1 cellular context compared by ENCODE assay signal in the genomic region with DNA sequence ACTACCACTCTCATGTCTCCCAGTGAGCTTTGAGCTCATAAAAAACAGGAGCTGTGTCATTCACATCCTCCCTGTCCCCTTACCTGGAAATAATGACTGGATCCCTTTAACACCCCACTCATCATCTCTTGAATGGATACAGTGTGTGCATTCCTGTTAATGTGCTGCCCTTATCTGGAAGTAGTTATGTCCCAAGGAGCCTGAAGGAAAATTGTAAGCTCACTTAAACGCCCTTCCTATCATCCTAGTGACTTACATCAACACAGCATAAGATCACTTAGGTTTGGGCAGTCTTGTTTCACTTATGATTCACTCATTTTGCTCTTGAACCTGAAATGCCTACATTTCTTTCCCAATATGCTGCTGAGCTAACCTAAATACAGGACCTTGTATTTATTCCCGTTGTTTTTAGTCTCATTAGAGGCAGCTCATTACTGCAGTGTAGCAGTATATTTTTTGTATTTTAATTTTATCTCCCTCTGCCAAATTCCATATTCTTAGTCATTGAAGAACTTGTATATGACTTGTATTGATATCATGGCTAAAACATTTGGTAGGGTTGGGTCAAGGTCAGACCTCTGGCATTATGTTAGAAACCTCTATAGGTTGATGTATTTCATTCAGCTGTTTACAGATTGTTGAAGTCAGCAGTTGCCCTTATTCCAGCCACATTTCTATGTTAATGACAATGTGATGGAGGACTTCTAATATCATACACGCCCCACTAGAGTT.
TF ChIP-seq lines count a peak whose summit lies in the region.

No MANE protein-coding gene starts in this region.

TF ChIP-seq in H1, 55 proteins besides CTCF, POLR2A, EP300 and RAD21:
- no peak for TF ChIP-seq YY1 (IDR thresholded peaks at IDR 0.05; ENCODE audit: low read depth, low read length)
- no peak for TF ChIP-seq KDM5A (IDR thresholded peaks at IDR 0.05; ENCODE audit: low read length)
- no peak for TF ChIP-seq SIN3A (conservative IDR thresholded peaks at IDR 0.05 in 1 of 2, IDR thresholded peaks at IDR 0.05 in 1 of 2; ENCODE audit: low read depth in 1 of 2, low read length in 2 of 2)
- TF ChIP-seq KDM4A (IDR thresholded peaks at IDR 0.05; ENCODE audit: low read depth, low read length, severe bottlenecking): no peak
- TF ChIP-seq POLR2AphosphoS5 (IDR thresholded peaks at IDR 0.05; ENCODE audit: low read depth, low read length): no peak
- TF ChIP-seq TAF1 (IDR thresholded peaks at IDR 0.05; ENCODE audit: low read depth, low read length): no peak
- TF ChIP-seq SIX5 (IDR thresholded peaks at IDR 0.05; ENCODE audit: low read depth, low read length): no peak
- no peak for TF ChIP-seq TCF12 (IDR thresholded peaks at IDR 0.05; ENCODE audit: low read depth, low read length)
- TF ChIP-seq SP1 (IDR thresholded peaks at IDR 0.05; ENCODE audit: low read depth, low read length): no peak
- no peak for TF ChIP-seq CBX5 (IDR thresholded peaks at IDR 0.05; ENCODE audit: low read depth, low read length)
- TF ChIP-seq TBP (IDR thresholded peaks at IDR 0.05; ENCODE audit: low read depth, low read length): no peak
- TF ChIP-seq EZH2 (IDR thresholded peaks at IDR 0.05; ENCODE audit: low read depth, low read length, severe bottlenecking): no peak
